In genomic region chr9:107942870-107943269, GRCh38 we compare ENCODE assay signal across 1 cellular context.
TF ChIP-seq lines count a peak whose summit lies in the region.

No MANE protein-coding gene starts in this region.

TF ChIP-seq in SK-N-SH treated with all-trans-retinoic acid at 6 μM for 48 hours, 23 proteins besides CTCF, POLR2A, EP300 and RAD21 (continued from another document):
- no peak for TF ChIP-seq OSR1 (CRISPR knock-in tag; IDR thresholded peaks at IDR 0.05)
- TF ChIP-seq GLIS3 (CRISPR knock-in tag; IDR thresholded peaks at IDR 0.05) = no peak
- TF ChIP-seq ZC3H10 (CRISPR knock-in tag; IDR thresholded peaks at IDR 0.05) = no peak
- no peak for TF ChIP-seq ISL1 (CRISPR knock-in tag; IDR thresholded peaks at IDR 0.05)
- TF ChIP-seq RARB (CRISPR knock-in tag; IDR thresholded peaks at IDR 0.05) = no peak
- no peak for TF ChIP-seq SNAI2 (CRISPR knock-in tag; IDR thresholded peaks at IDR 0.05)
- no peak for TF ChIP-seq POU6F1 (CRISPR knock-in tag; IDR thresholded peaks at IDR 0.05; ENCODE audit: borderline replicate concordance, low read depth)
- TF ChIP-seq ZFP30 (CRISPR knock-in tag; IDR thresholded peaks at IDR 0.05) = no peak
- TF ChIP-seq TOX (CRISPR knock-in tag; IDR thresholded peaks at IDR 0.05; ENCODE audit: borderline replicate concordance) = no peak
- no peak for TF ChIP-seq ZFP3 (CRISPR knock-in tag; IDR thresholded peaks at IDR 0.05)
- no peak for TF ChIP-seq PPARA (CRISPR knock-in tag; IDR thresholded peaks at IDR 0.05; ENCODE audit: borderline replicate concordance)
- TF ChIP-seq CREB5 (CRISPR knock-in tag; IDR thresholded peaks at IDR 0.05; ENCODE audit: low read depth) = no peak
- no peak for TF ChIP-seq PATZ1 (CRISPR knock-in tag; IDR thresholded peaks at IDR 0.05; ENCODE audit: borderline replicate concordance)
- TF ChIP-seq ARNTL (CRISPR knock-in tag; IDR thresholded peaks at IDR 0.05; ENCODE audit: borderline replicate concordance, low read depth) = no peak
- TF ChIP-seq BACH2 (CRISPR knock-in tag; IDR thresholded peaks at IDR 0.05; ENCODE audit: borderline replicate concordance) = no peak
- no peak for TF ChIP-seq ZNF8 (CRISPR knock-in tag; IDR thresholded peaks at IDR 0.05)
- TF ChIP-seq TCF4 (CRISPR knock-in tag; IDR thresholded peaks at IDR 0.05; ENCODE audit: borderline replicate concordance) = no peak
TF ChIP-seq in SK-N-SH treated with all-trans-retinoic acid at 6 μM for 48 hours: peak in this region for 0.
